Comparison of ENCODE assay signal across 20 cellular contexts in genomic region chr1:80059940-80060339, GRCh38.
A peak's percentile ranks its signal among the peaks of the same experiment; 100 is the strongest.
DNase-seq lines count a peak whose midpoint lies in the region; ATAC-seq and TF ChIP-seq lines count a peak whose summit lies in the region.
"Had no signal": no experiment of that assay in that cellular context is flagged by ENCODE, and none has a peak within 500 bp of the region (broad histone marks: within the 10 kb centered on the region; RNA-seq: fewer than 3 reads in every experiment).

No MANE protein-coding gene starts in this region.

- H3K4me2 ChIP-seq in SU-DHL-6 (ENCODE audit: low read depth, low read length, poor library complexity, severe bottlenecking): no peak overlapping the region

- H3K9me3 Mint-ChIP-seq in activated CD8-positive, alpha-beta T cell treated with anti-CD3 and anti-CD28 coated beads for 36 hours: peaks cover 7% of the 10 kb centered on the region
- peaks cover 2% of the 10 kb centered on the region for H3K9me3 Mint-ChIP-seq in activated naive CD4-positive, alpha-beta T cell treated with anti-CD3 and anti-CD28 coated beads, Interleukin-2, amount 10 ng/mL, durations not matched to agents 7 days and 5 days

- H2AFZ ChIP-seq in SU-DHL-6 (ENCODE audit: low read depth, low read length, severe bottlenecking): peak overlapping the region; percentile 96

- H3K9me2 ChIP-seq in SU-DHL-6 (replicated peaks; ENCODE audit: insufficient read depth, low read length): no peaks in the 10 kb centered on the region

- no peaks in the 10 kb centered on the region for H3F3A ChIP-seq in SU-DHL-6 (ENCODE audit: insufficient read depth)

- H3K4me3 ChIP-seq in A673 (ENCODE audit: low read depth, low read length, poor library complexity, severe bottlenecking): no peak overlapping the region
- H3K4me3 ChIP-seq in SU-DHL-6 (ENCODE audit: insufficient read depth, low read length, poor library complexity, severe bottlenecking): no peak overlapping the region
- H3K4me3 ChIP-seq: gastroesophageal sphincter, suprapubic skin, uterus had no signal

- no peak overlapping the region for H3K27ac Mint-ChIP-seq in activated CD8-positive, alpha-beta T cell treated with anti-CD3 and anti-CD28 coated beads for 36 hours
- H3K27ac Mint-ChIP-seq in activated naive CD4-positive, alpha-beta T cell treated with anti-CD3 and anti-CD28 coated beads, Interleukin-2, amount 10 ng/mL, durations not matched to agents 7 days and 5 days: no peak overlapping the region
- H3K27ac Mint-ChIP-seq: T-cell had no signal

- CTCF ChIA-PET in A673 (lab: Charles Lee): no interaction called here
- CTCF ChIA-PET in activated CD8-positive, alpha-beta T cell treated with anti-CD3 and anti-CD28 coated beads for 36 hours (lab: Charles Lee): no interaction called here
- CTCF ChIA-PET in activated naive CD4-positive, alpha-beta T cell treated with anti-CD3 and anti-CD28 coated beads, Interleukin-2, amount 10 ng/mL, durations not matched to agents 7 days and 5 days (lab: Charles Lee): no interaction called here

- H3K4me1 ChIP-seq in A673 (ENCODE audit: insufficient read depth, low read length, poor library complexity, severe bottlenecking): no peaks in the 10 kb centered on the region
- H3K4me1 ChIP-seq: gastroesophageal sphincter, suprapubic skin, uterus had no signal

- DNase-seq in A673 (ENCODE audit: low spot score) (peak; percentile 75), NAMALWA (ENCODE audit: low spot score) (peak; percentile 2), epithelial cell of prostate (ENCODE audit: low read depth, low spot score) (no peak), HK-2 (ENCODE audit: unreplicated experiment) (no peak)
- DNase-seq in activated CD4-positive, alpha-beta T cell treated with anti-CD3 and anti-CD28 coated beads, Interleukin-2, amount 50 U/mL, for 1 hour: no peak
- no peak for DNase-seq in activated CD8-positive, alpha-beta T cell treated with anti-CD3 and anti-CD28 coated beads for 36 hours
- no peak for DNase-seq in activated naive CD4-positive, alpha-beta T cell treated with anti-CD3 and anti-CD28 coated beads, Interleukin-2, amount 10 ng/mL, durations not matched to agents 7 days and 5 days
- DNase-seq: ACHN; activated CD4-positive, alpha-beta T cell treated with anti-CD3 and anti-CD28 coated beads, Interleukin-2, amount 50 U/mL, for 4 hours; anterior cingulate cortex; C1 segment of cervical spinal cord; NCI-H1694; T-cell; uterus had no signal

- no peak for ATAC-seq in activated CD8-positive, alpha-beta T cell treated with anti-CD3 and anti-CD28 coated beads for 36 hours
- ATAC-seq: gastroesophageal sphincter, HCT116, HepG2, T-cell had no signal

- H3K27ac ChIP-seq in A673 (ENCODE audit: low read depth, low read length, poor library complexity, severe bottlenecking): no peak overlapping the region
- no peak overlapping the region for H3K27ac ChIP-seq in SU-DHL-6 (ENCODE audit: low read depth, low read length)
- peak overlapping the region; percentile 53 for H3K27ac ChIP-seq in epithelial cell of prostate
- H3K27ac ChIP-seq: gastroesophageal sphincter, RWPE1, suprapubic skin, uterus had no signal

- no peaks in the 10 kb centered on the region for H3K79me2 ChIP-seq in SU-DHL-6 (ENCODE audit: insufficient read depth, low read length)

- no peak overlapping the region for H3K9ac ChIP-seq in SU-DHL-6 (ENCODE audit: low read length)

- H3K9me3 ChIP-seq in A673 (ENCODE audit: low read depth, low read length, poor library complexity, severe bottlenecking) (no peaks in the 10 kb centered on the region), SU-DHL-6 (ENCODE audit: insufficient read depth, low read length) (no peaks in the 10 kb centered on the region)
- H3K9me3 ChIP-seq: gastroesophageal sphincter, suprapubic skin, uterus had no signal

- H4K20me1 ChIP-seq in SU-DHL-6 (ENCODE audit: low read depth, low read length): no peaks in the 10 kb centered on the region

- POLR2A ChIA-PET in A673 (lab: Charles Lee; ENCODE audit: low non-redundant PET): no interaction called here
- POLR2A ChIA-PET in activated CD8-positive, alpha-beta T cell treated with anti-CD3 and anti-CD28 coated beads for 36 hours (lab: Charles Lee): no interaction called here

- TF ChIP-seq CTCF in A673 (conservative IDR thresholded peaks at IDR 0.05; ENCODE audit: low read depth, low read length) (no peak), SU-DHL-6 (IDR thresholded peaks at IDR 0.05; ENCODE audit: insufficient read depth, low read length, poor library complexity, severe bottlenecking) (no peak)
- no peak for TF ChIP-seq CTCF in activated CD8-positive, alpha-beta T cell treated with anti-CD3 and anti-CD28 coated beads for 36 hours (IDR thresholded peaks at IDR 0.05)

- no peaks in the 10 kb centered on the region for H3K4me1 Mint-ChIP-seq in activated CD8-positive, alpha-beta T cell treated with anti-CD3 and anti-CD28 coated beads for 36 hours (ENCODE audit: low read depth)
- H3K4me1 Mint-ChIP-seq in activated naive CD4-positive, alpha-beta T cell treated with anti-CD3 and anti-CD28 coated beads, Interleukin-2, amount 10 ng/mL, durations not matched to agents 7 days and 5 days: no peaks in the 10 kb centered on the region
- H3K4me1 Mint-ChIP-seq: T-cell had no signal

- no peaks in the 10 kb centered on the region for H3K27me3 Mint-ChIP-seq in activated CD8-positive, alpha-beta T cell treated with anti-CD3 and anti-CD28 coated beads for 36 hours
- H3K27me3 Mint-ChIP-seq in activated naive CD4-positive, alpha-beta T cell treated with anti-CD3 and anti-CD28 coated beads, Interleukin-2, amount 10 ng/mL, durations not matched to agents 7 days and 5 days: no peaks in the 10 kb centered on the region
- H3K27me3 Mint-ChIP-seq: T-cell had no signal

- intact Hi-C loops in A673 (cut with micrococcal nuclease; ENCODE audit: unreplicated experiment): no loop called here
- intact Hi-C loops in activated CD8-positive, alpha-beta T cell treated with anti-CD3 and anti-CD28 coated beads for 36 hours (cut with micrococcal nuclease): no loop called here

- no TSS peak for BruUV-seq in A673 (replicated peaks; lab: Mats Ljungman, UMichigan)

- no peaks in the 10 kb centered on the region for H3K36me3 Mint-ChIP-seq in activated CD8-positive, alpha-beta T cell treated with anti-CD3 and anti-CD28 coated beads for 36 hours (ENCODE audit: low read depth)
- no peaks in the 10 kb centered on the region for H3K36me3 Mint-ChIP-seq in activated naive CD4-positive, alpha-beta T cell treated with anti-CD3 and anti-CD28 coated beads, Interleukin-2, amount 10 ng/mL, durations not matched to agents 7 days and 5 days
- H3K36me3 Mint-ChIP-seq: T-cell had no signal

- H3K27me3 ChIP-seq in A673 (replicated peaks; ENCODE audit: insufficient read depth, low read depth, low read length, poor library complexity): no peaks in the 10 kb centered on the region
- no peaks in the 10 kb centered on the region for H3K27me3 ChIP-seq in SU-DHL-6 (ENCODE audit: low read length)
- H3K27me3 ChIP-seq: gastroesophageal sphincter, suprapubic skin, uterus had no signal

- H3K4me3 Mint-ChIP-seq in activated CD8-positive, alpha-beta T cell treated with anti-CD3 and anti-CD28 coated beads for 36 hours: no peak overlapping the region
- no peak overlapping the region for H3K4me3 Mint-ChIP-seq in activated naive CD4-positive, alpha-beta T cell treated with anti-CD3 and anti-CD28 coated beads, Interleukin-2, amount 10 ng/mL, durations not matched to agents 7 days and 5 days
- H3K4me3 Mint-ChIP-seq: T-cell had no signal

- H3K36me3 ChIP-seq in A673 (ENCODE audit: insufficient read depth, low read length, poor library complexity, severe bottlenecking) (no peaks in the 10 kb centered on the region), SU-DHL-6 (ENCODE audit: low read length) (no peaks in the 10 kb centered on the region)
- H3K36me3 ChIP-seq: gastroesophageal sphincter, suprapubic skin, uterus had no signal

Comparison
In these comparisons a context has a peak if more than half of its experiments do, and no peak if none do; other contexts are left out.
1. DNase-seq: peak in A673 (single experiment) and NAMALWA (single experiment); none in epithelial cell of prostate (single experiment), activated CD4-positive, alpha-beta T cell treated with anti-CD3 and anti-CD28 coated beads, Interleukin-2, amount 50 U/mL, for 1 hour (single experiment), HK-2 (single experiment), activated CD8-positive, alpha-beta T cell treated with anti-CD3 and anti-CD28 coated beads for 36 hours (single experiment) and activated naive CD4-positive, alpha-beta T cell treated with anti-CD3 and anti-CD28 coated beads, Interleukin-2, amount 10 ng/mL, durations not matched to agents 7 days and 5 days (single experiment).